Comparison of ENCODE assay signal across 8 cellular contexts in the genomic region with DNA sequence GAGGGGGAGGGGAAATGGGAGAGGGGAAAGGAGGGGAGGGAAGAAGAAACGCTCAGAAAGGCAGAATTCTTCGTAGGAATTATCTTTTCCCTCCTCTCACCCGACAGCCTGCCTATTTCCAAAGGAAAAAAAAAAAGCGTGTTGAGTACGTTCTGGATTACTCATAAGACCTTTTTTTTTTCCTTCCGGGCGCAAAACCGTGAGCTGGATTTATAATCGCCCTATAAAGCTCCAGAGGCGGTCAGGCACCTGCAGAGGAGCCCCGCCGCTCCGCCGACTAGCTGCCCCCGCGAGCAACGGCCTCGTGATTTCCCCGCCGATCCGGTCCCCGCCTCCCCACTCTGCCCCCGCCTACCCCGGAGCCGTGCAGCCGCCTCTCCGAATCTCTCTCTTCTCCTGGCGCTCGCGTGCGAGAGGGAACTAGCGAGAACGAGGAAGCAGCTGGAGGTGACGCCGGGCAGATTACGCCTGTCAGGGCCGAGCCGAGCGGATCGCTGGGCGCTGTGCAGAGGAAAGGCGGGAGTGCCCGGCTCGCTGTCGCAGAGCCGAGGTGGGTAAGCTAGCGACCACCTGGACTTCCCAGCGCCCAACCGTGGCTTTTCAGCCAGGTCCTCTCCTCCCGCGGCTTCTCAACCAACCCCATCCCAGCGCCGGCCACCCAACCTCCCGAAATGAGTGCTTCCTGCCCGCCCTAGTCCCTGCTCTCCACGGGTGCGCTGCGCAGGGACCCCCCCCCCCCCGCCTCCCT. TPM values are rescaled to one million over a fixed set of nuclear protein-coding genes. Genes with fewer than 3 reads are reported as not detected.
DNase-seq lines count a peak whose midpoint lies in the region; ATAC-seq and TF ChIP-seq lines count a peak whose summit lies in the region.

GAD1 (plus strand) TSS at position 389 of the 748 bp plus-strand sequence. CDS start 1,705 bp downstream, outside the sequence.

- WGBS in urinary bladder: under 1% methylated on average over 59 of the region's 59 CpGs

- peak within 1 kb of the TSS; percentile 81 for H3K4me2 ChIP-seq in parathyroid adenoma (ENCODE audit: low read length)

- DNase-seq in ACHN (peak; percentile 92), LNCaP clone FGC (ENCODE audit: low read depth) (peak; percentile 21), RKO (ENCODE audit: low spot score) (peak; percentile 86), cardiac muscle cell (ENCODE audit: low read depth in 1 of 2, low spot score in 1 of 2) (peak; percentile 50 to 66)
- DNase-seq in activated naive CD4-positive, alpha-beta T cell treated with anti-CD3 and anti-CD28 coated beads, Interleukin-2, amount 50 U/mL, for 16 hours: peak; percentile 71

- H3K79me2 ChIP-seq in parathyroid adenoma: peaks cover 6% of the 10 kb centered on the region

- no peak within 1 kb of the TSS for H3K27ac ChIP-seq in cardiac muscle cell
- H3K27ac ChIP-seq in parathyroid adenoma: peak within 1 kb of the TSS; percentile 74
- H3K27ac ChIP-seq in urinary bladder (ENCODE audit: low read depth): no peak within 1 kb of the TSS

- in situ Hi-C loops in ACHN (cut with HindIII; ENCODE audit: low pct_ligation_motif_present, low pct_unique_long_range_greater_than_20kb, low sequenced_read_pairs): loop anchor here (25.0 kb wide), 1 partner anchor 404 kb away; no protein-coding TSS in a partner anchor

- peaks cover 7% of the 10 kb centered on the region for H3K4me1 ChIP-seq in cardiac muscle cell (ENCODE audit: low read depth)
- H3K4me1 ChIP-seq in parathyroid adenoma: peaks cover 5% of the 10 kb centered on the region
- H3K4me1 ChIP-seq in urinary bladder (ENCODE audit: insufficient read depth): no peaks in the 10 kb centered on the region

- TF ChIP-seq CTCF in LNCaP clone FGC (IDR thresholded peaks at IDR 0.05; ENCODE audit: control insufficient read depth, extremely low read depth, insufficient read depth) (no peak), cardiac muscle cell (IDR thresholded peaks at IDR 0.05; ENCODE audit: low read depth, low read length) (no peak), parathyroid adenoma (IDR thresholded peaks at IDR 0.05) (no peak)

- peak within 1 kb of the TSS; percentile 90 for H2AFZ ChIP-seq in parathyroid adenoma

- H3K9ac ChIP-seq in parathyroid adenoma: peak within 1 kb of the TSS; percentile 23

- H3K36me3 ChIP-seq in cardiac muscle cell (no peaks in the 10 kb centered on the region), parathyroid adenoma (ENCODE audit: control insufficient read depth, insufficient read depth, low read length) (no peaks in the 10 kb centered on the region), urinary bladder (ENCODE audit: insufficient read depth) (no peaks in the 10 kb centered on the region)

- H3K27me3 ChIP-seq in cardiac muscle cell: peaks cover 89% of the 10 kb centered on the region
- H3K27me3 ChIP-seq in parathyroid adenoma (ENCODE audit: control insufficient read depth, insufficient read depth, low read length): no peaks in the 10 kb centered on the region

- ATAC-seq in GM19023 (IDR thresholded peaks at IDR 0.05; ENCODE audit: unreplicated experiment): peak; percentile 42

- peak within 1 kb of the TSS; percentile 43 for H3K4me3 ChIP-seq in LNCaP clone FGC (ENCODE audit: low read depth, low read length)
- H3K4me3 ChIP-seq in cardiac muscle cell: peak within 1 kb of the TSS; percentile 45
- H3K4me3 ChIP-seq in parathyroid adenoma (ENCODE audit: low read depth, low read length): peak within 1 kb of the TSS; percentile 91
- peak within 1 kb of the TSS; percentile 36 for H3K4me3 ChIP-seq in urinary bladder (ENCODE audit: low read depth, low read length)

- no peaks in the 10 kb centered on the region for H3K9me3 ChIP-seq in cardiac muscle cell (ENCODE audit: low read depth)
- no peaks in the 10 kb centered on the region for H3K9me3 ChIP-seq in parathyroid adenoma (ENCODE audit: control insufficient read depth, low read length)

RNA-seq across cellular contexts. Expression of gene GAD1, which starts in this region (rescaled TPM):
- total RNA-seq in cardiac muscle cell (0.11 and 0.12 TPM in 2 replicates), urinary bladder (0.85 TPM)
- polyA plus RNA-seq in cardiac muscle cell (0.39 TPM in 1 of 2 replicates, not detected in the other), urinary bladder (0.43 TPM)

Comparison
In these comparisons a context has a peak if more than half of its experiments do, and no peak if none do; other contexts are left out.
1. Peak in DNase-seq and H3K4me3 ChIP-seq in cardiac muscle cell; RNA of the gene not detected or under 1 TPM.
2. DNase-seq: peak in every context shown above with its lines; median percentile 92 in ACHN; 86 in RKO; 71 in activated naive CD4-positive, alpha-beta T cell treated with anti-CD3 and anti-CD28 coated beads, Interleukin-2, amount 50 U/mL, for 16 hours; 58 in cardiac muscle cell; 21 in LNCaP clone FGC.
3. H3K4me3 ChIP-seq: peak in every context shown above with its lines; median percentile 91 in parathyroid adenoma; 45 in cardiac muscle cell; 43 in LNCaP clone FGC; 36 in urinary bladder.